In the genomic region with DNA sequence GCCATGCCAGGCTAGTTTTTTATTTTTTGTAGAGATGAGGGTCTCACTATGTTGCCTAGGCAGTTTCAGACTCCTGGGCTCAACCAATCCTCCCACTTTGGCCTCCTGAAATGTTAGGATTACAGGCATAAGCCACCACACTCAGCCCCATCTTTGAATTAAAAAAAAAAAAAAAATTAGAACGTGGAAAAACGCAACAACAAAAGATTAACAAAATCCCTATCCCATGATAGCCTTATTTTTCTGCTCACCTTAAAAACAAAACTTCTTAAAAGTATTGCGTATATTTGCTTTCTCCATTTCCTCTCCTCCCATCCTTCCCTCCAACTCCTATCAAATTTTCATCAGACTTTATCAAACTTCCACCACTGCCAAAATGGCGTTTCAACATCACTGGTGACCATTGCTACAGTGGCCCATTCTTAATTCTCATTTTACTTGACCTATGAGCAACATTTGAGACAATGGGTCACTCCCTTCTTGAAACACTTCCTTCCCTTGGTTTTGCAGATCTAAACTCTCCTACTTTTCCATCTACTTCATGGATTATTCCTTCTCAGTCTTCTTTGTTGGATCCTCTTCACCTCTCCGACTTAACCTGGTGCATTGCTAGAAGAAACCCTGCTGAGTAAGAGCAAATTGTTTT, we compare ENCODE assay signal across 8 cellular contexts. TPM values are rescaled to one million over a fixed set of nuclear protein-coding genes. Genes with fewer than 3 reads are reported as not detected.
A peak's percentile ranks its signal among the peaks of the same experiment; 100 is the strongest.
DNase-seq lines count a peak whose midpoint lies in the region; ATAC-seq and TF ChIP-seq lines count a peak whose summit lies in the region.

No MANE protein-coding gene starts in this region.

- peaks cover 16% of the 10 kb centered on the region for H3K36me3 ChIP-seq in DOHH2 (ENCODE audit: control insufficient read depth, low read length)

- H3K4me2 ChIP-seq in DOHH2 (ENCODE audit: low read length): peak overlapping the region; percentile 85

- no peak for TF ChIP-seq CTCF in DOHH2 (IDR thresholded peaks at IDR 0.05; ENCODE audit: low read depth, low read length, poor library complexity, severe bottlenecking)

- H4K20me1 ChIP-seq in DOHH2 (ENCODE audit: control insufficient read depth, insufficient read depth, low read depth, low read length): no peaks in the 10 kb centered on the region

- peaks cover 12% of the 10 kb centered on the region for H3K79me2 ChIP-seq in DOHH2 (ENCODE audit: control insufficient read depth, low read length)

- no peaks in the 10 kb centered on the region for H3K27me3 ChIP-seq in DOHH2 (ENCODE audit: control insufficient read depth, low read length)

- H3K27ac ChIP-seq in DOHH2 (ENCODE audit: low read depth, low read length): peak overlapping the region; percentile 29; the same call in 1 of the 2 replicates
- H3K27ac ChIP-seq in skin epidermis: peak overlapping the region in 19 of 21 experiments; percentile 52 to 89 (median 78)

- no peaks in the 10 kb centered on the region; the same call in 1 of the 2 replicates for H3K9me3 ChIP-seq in DOHH2 (ENCODE audit: control insufficient read depth, insufficient read depth, low read length)

- peak overlapping the region; percentile 95 for H3K27ac Mint-ChIP-seq in activated CD8-positive, alpha-beta T cell treated with anti-CD3 and anti-CD28 coated beads, Interleukin-2, amount 10 ng/mL, durations not matched to agents 7 days and 5 days

- ATAC-seq in HG02588 (IDR thresholded peaks at IDR 0.05; ENCODE audit: unreplicated experiment): peak; percentile 9
- no peak for ATAC-seq in activated CD8-positive, alpha-beta T cell treated with anti-CD3 and anti-CD28 coated beads, Interleukin-2, amount 10 ng/mL, durations not matched to agents 7 days and 5 days

- peaks cover 4% of the 10 kb centered on the region for H3F3A ChIP-seq in DOHH2 (ENCODE audit: control insufficient read depth, insufficient read depth)

- H3K4me3 Mint-ChIP-seq in activated CD8-positive, alpha-beta T cell treated with anti-CD3 and anti-CD28 coated beads, Interleukin-2, amount 10 ng/mL, durations not matched to agents 7 days and 5 days: peak overlapping the region; percentile 97

- H3K9me2 ChIP-seq in DOHH2 (replicated peaks; ENCODE audit: control insufficient read depth, low read length): no peaks in the 10 kb centered on the region

- H3K4me3 ChIP-seq in DOHH2 (ENCODE audit: low read length) (peak overlapping the region; percentile 84), skin epidermis (peak overlapping the region; percentile 51 to 70 (median 63))

- peaks cover 23% of the 10 kb centered on the region for H3K9me3 Mint-ChIP-seq in activated CD8-positive, alpha-beta T cell treated with anti-CD3 and anti-CD28 coated beads, Interleukin-2, amount 10 ng/mL, durations not matched to agents 7 days and 5 days (ENCODE audit: insufficient read depth)

- H3K4me1 Mint-ChIP-seq in activated CD8-positive, alpha-beta T cell treated with anti-CD3 and anti-CD28 coated beads, Interleukin-2, amount 10 ng/mL, durations not matched to agents 7 days and 5 days (ENCODE audit: low read depth): peaks cover 20% of the 10 kb centered on the region

- peaks cover 17% of the 10 kb centered on the region for H3K27me3 Mint-ChIP-seq in activated CD8-positive, alpha-beta T cell treated with anti-CD3 and anti-CD28 coated beads, Interleukin-2, amount 10 ng/mL, durations not matched to agents 7 days and 5 days (ENCODE audit: low read depth)

- H3K36me3 Mint-ChIP-seq in activated CD8-positive, alpha-beta T cell treated with anti-CD3 and anti-CD28 coated beads, Interleukin-2, amount 10 ng/mL, durations not matched to agents 7 days and 5 days (ENCODE audit: low read depth): peaks cover 26% of the 10 kb centered on the region

- POLR2A ChIA-PET in activated CD8-positive, alpha-beta T cell treated with anti-CD3 and anti-CD28 coated beads, Interleukin-2, amount 10 ng/mL, durations not matched to agents 7 days and 5 days (lab: Charles Lee): interaction anchor here (1.4 to 2.0 kb wide), 3 partner anchors 12 to 161 kb away, joined by 4 to 7 read pairs (median 5); partner anchors contain the start of genes NFYC and ZFP69B

- H3K4me1 ChIP-seq in DOHH2 (ENCODE audit: control insufficient read depth, low read length): peaks cover 20% of the 10 kb centered on the region

- CTCF ChIA-PET in activated CD8-positive, alpha-beta T cell treated with anti-CD3 and anti-CD28 coated beads, Interleukin-2, amount 10 ng/mL, durations not matched to agents 7 days and 5 days (lab: Charles Lee): interaction anchor here (1.2 to 2.6 kb wide), 7 partner anchors 15 to 422 kb away, joined by 3 to 18 read pairs (median 7); partner anchors contain the start of gene NFYC

- no peak for DNase-seq in activated CD8-positive, alpha-beta T cell treated with anti-CD3 and anti-CD28 coated beads, Interleukin-2, amount 10 ng/mL, durations not matched to agents 7 days and 5 days
- peak; percentile 19 for DNase-seq in hepatic stellate cell (ENCODE audit: low spot score)
- no peak for DNase-seq in central memory CD4-positive, alpha-beta T cell
- no peak for DNase-seq in HUDEP-2 (lab: John Stamatoyannopoulos, UW; ENCODE audit: unreplicated experiment in 76 of 76)
- no peak for DNase-seq in NCI-H446 treated with DMSO at 0.1 percent for 48 hours (lab: John Stamatoyannopoulos, UW)

RNA-seq across cellular contexts. Expression of gene ZNF684, which starts 0.6 kb away (rescaled TPM):
- total RNA-seq in activated CD8-positive, alpha-beta T cell treated with anti-CD3 and anti-CD28 coated beads, Interleukin-2, amount 10 ng/mL, durations not matched to agents 7 days and 5 days: 1 to 10 TPM; 6.1 to 7.9 TPM

RNA-seq across cellular contexts. Expression of gene EXO5, which starts 22.3 kb away (rescaled TPM):
- 10 to 100 TPM; 21.0 to 24.2 TPM for total RNA-seq in activated CD8-positive, alpha-beta T cell treated with anti-CD3 and anti-CD28 coated beads, Interleukin-2, amount 10 ng/mL, durations not matched to agents 7 days and 5 days

RNA-seq across cellular contexts. Expression of gene ZFP69, which starts 53.8 kb away (rescaled TPM):
- total RNA-seq in activated CD8-positive, alpha-beta T cell treated with anti-CD3 and anti-CD28 coated beads, Interleukin-2, amount 10 ng/mL, durations not matched to agents 7 days and 5 days: 1 to 10 TPM; 2.2 to 2.7 TPM
